In genomic region chr3:5799421-5799820, GRCh38 we compare ENCODE assay signal across 14 cellular contexts.
"Had no signal": no experiment of that assay in that cellular context is flagged by ENCODE, and none has a peak within 500 bp of the region (broad histone marks: within the 10 kb centered on the region; RNA-seq: fewer than 3 reads in every experiment).

No MANE protein-coding gene starts in this region.

- H3K27ac ChIP-seq: epithelial cell of prostate, parathyroid adenoma, tibial artery, vagina had no signal

- H3K36me3 ChIP-seq: tibial artery, vagina had no signal

- H3K9me3 ChIP-seq: tibial artery, vagina had no signal

- H3K4me3 ChIP-seq: tibial artery, vagina had no signal

- H3K79me2 ChIP-seq: parathyroid adenoma had no signal

- H3K27me3 ChIP-seq: tibial artery, vagina had no signal

- DNase-seq: activated CD4-positive, alpha-beta T cell treated with anti-CD3 and anti-CD28 coated beads for 4 hours; activated CD8-positive, alpha-beta memory T cell treated with anti-CD3 and anti-CD28 coated beads for 24 hours; activated naive CD4-positive, alpha-beta T cell treated with anti-CD3 and anti-CD28 coated beads for 36 hours; central memory CD4-positive, alpha-beta T cell; cortex of kidney; effector memory CD4-positive, alpha-beta T cell; hippocampal formation; right cardiac atrium; small intestine; T-helper 9 cell; tibial artery had no signal

- H3K4me1 ChIP-seq: parathyroid adenoma, tibial artery, vagina had no signal

- H2AFZ ChIP-seq: parathyroid adenoma had no signal
